Comparison of ENCODE assay signal across 25 cellular contexts in the genomic region with DNA sequence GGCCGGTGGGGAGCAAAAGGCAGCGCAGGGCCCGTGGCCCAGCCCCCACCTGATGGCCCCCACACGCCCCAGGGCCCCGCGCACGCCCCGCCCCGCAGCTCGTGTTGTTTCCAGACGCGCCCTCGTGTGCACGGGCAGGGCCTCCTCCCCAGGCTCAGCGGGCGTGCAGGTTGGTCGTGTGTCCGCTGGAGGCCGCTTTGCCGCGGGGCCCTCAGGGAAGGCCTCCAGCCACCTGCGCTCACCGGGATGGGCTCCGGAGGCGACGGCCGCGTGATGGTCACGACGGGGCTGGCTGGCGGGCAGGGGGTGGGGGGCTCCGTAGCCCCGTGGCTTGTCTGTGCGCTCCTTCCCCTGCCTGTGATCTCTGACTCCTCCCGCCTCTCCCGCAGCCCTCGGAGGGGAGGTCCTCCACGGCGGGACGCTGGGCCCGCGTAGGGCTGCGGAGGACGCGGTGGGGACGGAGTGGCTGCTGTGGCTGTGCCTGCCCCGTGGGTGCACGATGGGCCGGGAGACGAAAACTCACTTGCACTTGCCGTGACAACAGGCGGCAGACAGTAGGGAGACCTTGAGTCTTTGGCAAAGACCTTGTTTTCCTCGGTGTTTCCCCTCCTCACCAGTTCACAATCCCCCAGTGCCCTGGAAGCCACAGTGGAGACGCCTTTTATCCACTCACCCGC.
DNase-seq lines count a peak whose midpoint lies in the region; ATAC-seq, FAIRE-seq and TF ChIP-seq lines count a peak whose summit lies in the region.
"Had no signal": no experiment of that assay in that cellular context is flagged by ENCODE, and none has a peak within 500 bp of the region (broad histone marks: within the 10 kb centered on the region; RNA-seq: fewer than 3 reads in every experiment).

No MANE protein-coding gene starts in this region.

- no peak overlapping the region for H2BK5ac ChIP-seq in neuronal stem cell (ENCODE audit: low read length)

- intact Hi-C loops in upper lobe of right lung (cut with DNase I): no loop called here

- no peak overlapping the region for H3K4me2 ChIP-seq in neuronal stem cell (ENCODE audit: insufficient read depth, low read length, poor library complexity, severe bottlenecking)
- H3K4me2 ChIP-seq: A549, BLaER1 had no signal

- peaks cover 2% of the 10 kb centered on the region for H3K79me1 ChIP-seq in neuronal stem cell (ENCODE audit: low read depth, low read length)

- H3K27me3 ChIP-seq in neuronal stem cell (ENCODE audit: control insufficient read depth in 3 of 3, insufficient read depth in 3 of 3, low read depth in 1 of 3, low read length in 3 of 3): no peaks in the 10 kb centered on the region
- no peaks in the 10 kb centered on the region for H3K27me3 ChIP-seq in upper lobe of right lung
- H3K27me3 ChIP-seq: BLaER1 had no signal

- H2BK120ac ChIP-seq in neuronal stem cell (ENCODE audit: low read depth, low read length): no peak overlapping the region

- no peaks in the 10 kb centered on the region for H3K36me3 ChIP-seq in neuronal stem cell (replicated peaks in 1 of 2; ENCODE audit: control insufficient read depth in 2 of 2, insufficient read depth in 2 of 2, low read length in 2 of 2)
- no peaks in the 10 kb centered on the region for H3K36me3 ChIP-seq in upper lobe of right lung

- H2BK12ac ChIP-seq in neuronal stem cell (ENCODE audit: low read length): no peak overlapping the region

- no peak overlapping the region for H3K9ac ChIP-seq in neuronal stem cell (ENCODE audit: low read depth, low read length, poor library complexity)
- H3K9ac ChIP-seq: BLaER1 had no signal

- no peak overlapping the region for H3K4ac ChIP-seq in neuronal stem cell (ENCODE audit: low read length)

- no peak overlapping the region for H3K18ac ChIP-seq in neuronal stem cell (ENCODE audit: low read length)

- no peak overlapping the region for H3K4me3 ChIP-seq in coronary artery
- no peak overlapping the region for H3K4me3 ChIP-seq in neuronal stem cell (ENCODE audit: low read length in 2 of 2)
- no peak overlapping the region for H3K4me3 ChIP-seq in upper lobe of right lung
- H3K4me3 ChIP-seq: A549, BLaER1 had no signal

- no peak overlapping the region for H2AFZ ChIP-seq in neuronal stem cell (ENCODE audit: low read length)

- H3K9me3 ChIP-seq in neuronal stem cell (replicated peaks in 1 of 2; ENCODE audit: control insufficient read depth in 2 of 2, insufficient read depth in 1 of 2, low read depth in 1 of 2, low read length in 2 of 2) (peaks cover 5 to 7% of the 10 kb centered on the region in 2 donors), upper lobe of right lung (no peaks in the 10 kb centered on the region)

- peak; percentile 52 for DNase-seq in activated effector memory CD4-positive, alpha-beta T cell treated with anti-CD3 and anti-CD28 coated beads, Interleukin-2, amount 50 U/mL, for 16 hours
- DNase-seq in activated effector memory CD4-positive, alpha-beta T cell treated with Interleukin-2 at 50 U/mL for 16 hours: no peak
- peak; percentile 58 for DNase-seq in coronary artery (ENCODE audit: low spot score)
- DNase-seq in neuronal stem cell (ENCODE audit: low spot score): no peak
- no peak for DNase-seq in upper lobe of right lung
- no peak for DNase-seq in HTR-8/SVneo (ENCODE audit: insufficient read length, low spot score)
- DNase-seq in cerebellar cortex (ENCODE audit: low spot score): no peak
- DNase-seq: Calu3; CD4-positive, alpha-beta memory T cell; GF-D8; KG1; MV-4-11; NCI-H1417; NCI-H187; NCI-H2107; NCI-H2227 treated with DMSO at 0.1 percent for 48 hours; NCI-H510A treated with DMSO at 0.1 percent for 48 hours; NCI-H82; OCI-M1; Right ventricle myocardium superior had no signal

- H4K8ac ChIP-seq in neuronal stem cell (ENCODE audit: low read depth, low read length): no peak overlapping the region

- no CpG with 5 or more reads among the region's 55 CpGs for WGBS in neuronal stem cell (ENCODE audit: extremely low coverage in 2 of 2, insufficient read length in 2 of 2, insufficient replicate concordance in 1 of 2), 2 donors

- TF ChIP-seq CTCF in coronary artery (IDR thresholded peaks at IDR 0.05): no peak
- TF ChIP-seq CTCF in upper lobe of right lung (IDR thresholded peaks at IDR 0.05): no peak

- H3K23ac ChIP-seq in neuronal stem cell (ENCODE audit: low read depth, low read length, poor library complexity): no peak overlapping the region

- peak overlapping the region; percentile 42 for H2AK5ac ChIP-seq in neuronal stem cell (ENCODE audit: low read depth, low read length)

- no peak for FAIRE-seq in HTR-8/SVneo (lab: Jason Lieb, UNC)
- FAIRE-seq: A549, HepG2 had no signal

- H3K14ac ChIP-seq in neuronal stem cell (ENCODE audit: low read length): no peak overlapping the region

- peaks cover 0 to 7% of the 10 kb centered on the region in 2 donors for H3K4me1 ChIP-seq in neuronal stem cell (ENCODE audit: control insufficient read depth in 2 of 2, insufficient read depth in 1 of 2, low read depth in 1 of 2, low read length in 2 of 2)
- H3K4me1 ChIP-seq in upper lobe of right lung: peaks cover 4% of the 10 kb centered on the region
- H3K4me1 ChIP-seq: A549 had no signal

- no peak overlapping the region for H2BK15ac ChIP-seq in neuronal stem cell (ENCODE audit: low read length)

- H3K27ac ChIP-seq in coronary artery: no peak overlapping the region
- H3K27ac ChIP-seq in neuronal stem cell (replicated peaks; ENCODE audit: low read length): no peak overlapping the region
- H3K27ac ChIP-seq in upper lobe of right lung: no peak overlapping the region
- H3K27ac ChIP-seq: A549, BLaER1 had no signal

- no peak overlapping the region for H4K91ac ChIP-seq in neuronal stem cell (ENCODE audit: low read depth, low read length, poor library complexity)

- peak; percentile 7 for ATAC-seq in upper lobe of right lung
- ATAC-seq in GM18867 (IDR thresholded peaks at IDR 0.05; ENCODE audit: unreplicated experiment): no peak
- ATAC-seq: A549, HCT116, HepG2 had no signal

Comparison
In these comparisons a context has a peak if more than half of its experiments do, and no peak if none do; other contexts are left out.
1. DNase-seq: peak in activated effector memory CD4-positive, alpha-beta T cell treated with anti-CD3 and anti-CD28 coated beads, Interleukin-2, amount 50 U/mL, for 16 hours (single experiment) and coronary artery (single experiment); none in activated effector memory CD4-positive, alpha-beta T cell treated with Interleukin-2 at 50 U/mL for 16 hours (single experiment), neuronal stem cell (single experiment), upper lobe of right lung (single experiment), HTR-8/SVneo (single experiment) and cerebellar cortex (single experiment).